1 cellular context compared by ENCODE assay signal in the genomic region with DNA sequence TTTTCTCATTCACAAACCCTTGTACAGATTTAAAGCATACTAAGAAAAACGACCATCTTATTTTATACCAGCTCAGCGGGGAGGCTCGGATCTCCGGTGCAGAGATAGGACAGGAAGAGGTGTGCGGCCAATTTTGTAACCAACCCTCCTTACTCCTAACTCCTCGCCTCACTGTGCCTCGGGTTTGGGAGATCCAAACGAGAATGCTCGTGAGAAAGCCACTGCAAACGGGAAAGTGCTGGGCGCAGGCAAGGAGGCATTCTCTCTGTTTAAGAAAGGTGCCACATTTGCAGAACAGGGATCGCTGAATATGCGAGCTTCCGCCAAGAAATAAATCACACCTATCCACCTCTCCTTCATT.
TF ChIP-seq lines count a peak whose summit lies in the region.

No MANE protein-coding gene starts in this region.

TF ChIP-seq in HCT116, 20 proteins besides CTCF, POLR2A, EP300 and RAD21:
- TF ChIP-seq, protein P1, sequence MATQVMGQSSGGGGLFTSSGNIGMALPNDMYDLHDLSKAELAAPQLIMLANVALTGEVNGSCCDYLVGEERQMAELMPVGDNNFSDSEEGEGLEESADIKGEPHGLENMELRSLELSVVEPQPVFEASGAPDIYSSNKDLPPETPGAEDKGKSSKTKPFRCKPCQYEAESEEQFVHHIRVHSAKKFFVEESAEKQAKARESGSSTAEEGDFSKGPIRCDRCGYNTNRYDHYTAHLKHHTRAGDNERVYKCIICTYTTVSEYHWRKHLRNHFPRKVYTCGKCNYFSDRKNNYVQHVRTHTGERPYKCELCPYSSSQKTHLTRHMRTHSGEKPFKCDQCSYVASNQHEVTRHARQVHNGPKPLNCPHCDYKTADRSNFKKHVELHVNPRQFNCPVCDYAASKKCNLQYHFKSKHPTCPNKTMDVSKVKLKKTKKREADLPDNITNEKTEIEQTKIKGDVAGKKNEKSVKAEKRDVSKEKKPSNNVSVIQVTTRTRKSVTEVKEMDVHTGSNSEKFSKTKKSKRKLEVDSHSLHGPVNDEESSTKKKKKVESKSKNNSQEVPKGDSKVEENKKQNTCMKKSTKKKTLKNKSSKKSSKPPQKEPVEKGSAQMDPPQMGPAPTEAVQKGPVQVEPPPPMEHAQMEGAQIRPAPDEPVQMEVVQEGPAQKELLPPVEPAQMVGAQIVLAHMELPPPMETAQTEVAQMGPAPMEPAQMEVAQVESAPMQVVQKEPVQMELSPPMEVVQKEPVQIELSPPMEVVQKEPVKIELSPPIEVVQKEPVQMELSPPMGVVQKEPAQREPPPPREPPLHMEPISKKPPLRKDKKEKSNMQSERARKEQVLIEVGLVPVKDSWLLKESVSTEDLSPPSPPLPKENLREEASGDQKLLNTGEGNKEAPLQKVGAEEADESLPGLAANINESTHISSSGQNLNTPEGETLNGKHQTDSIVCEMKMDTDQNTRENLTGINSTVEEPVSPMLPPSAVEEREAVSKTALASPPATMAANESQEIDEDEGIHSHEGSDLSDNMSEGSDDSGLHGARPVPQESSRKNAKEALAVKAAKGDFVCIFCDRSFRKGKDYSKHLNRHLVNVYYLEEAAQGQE (IDR thresholded peaks at IDR 0.05; ENCODE audit: low read depth), result no peak
- TF ChIP-seq EZH2 (IDR thresholded peaks at IDR 0.05), result no peak
- TF ChIP-seq, protein P2, sequence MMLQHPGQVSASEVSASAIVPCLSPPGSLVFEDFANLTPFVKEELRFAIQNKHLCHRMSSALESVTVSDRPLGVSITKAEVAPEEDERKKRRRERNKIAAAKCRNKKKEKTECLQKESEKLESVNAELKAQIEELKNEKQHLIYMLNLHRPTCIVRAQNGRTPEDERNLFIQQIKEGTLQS (IDR thresholded peaks at IDR 0.05), result no peak
